Comparison of ENCODE assay signal across 2 cellular contexts in genomic region chrX:41863343-41864203, GRCh38.
TF ChIP-seq lines count a peak whose summit lies in the region.

No MANE protein-coding gene starts in this region.

TF ChIP-seq in SK-N-SH, 30 proteins besides CTCF, POLR2A, EP300 and RAD21:
- TF ChIP-seq RFX5 (IDR thresholded peaks at IDR 0.05; ENCODE audit: low read length) (no peak), POLR2AphosphoS5 (IDR thresholded peaks at IDR 0.05; ENCODE audit: low read depth, low read length) (no peak), USF1 (IDR thresholded peaks at IDR 0.05; ENCODE audit: borderline replicate concordance, low read depth) (no peak), USF2 (IDR thresholded peaks at IDR 0.05; ENCODE audit: borderline replicate concordance, low read depth, low read length) (no peak), YY1 (IDR thresholded peaks at IDR 0.05; ENCODE audit: low read depth) (no peak), ELF1 (IDR thresholded peaks at IDR 0.05) (no peak), MAX (IDR thresholded peaks at IDR 0.05; ENCODE audit: low read depth) (no peak), SMC3 (IDR thresholded peaks at IDR 0.05; ENCODE audit: low read depth, low read length) (no peak), NRF1 (IDR thresholded peaks at IDR 0.05; ENCODE audit: low read depth, low read length) (no peak), SIN3A (IDR thresholded peaks at IDR 0.05; ENCODE audit: borderline replicate concordance, low read depth, low read length) (no peak)
- TF ChIP-seq, protein P1, sequence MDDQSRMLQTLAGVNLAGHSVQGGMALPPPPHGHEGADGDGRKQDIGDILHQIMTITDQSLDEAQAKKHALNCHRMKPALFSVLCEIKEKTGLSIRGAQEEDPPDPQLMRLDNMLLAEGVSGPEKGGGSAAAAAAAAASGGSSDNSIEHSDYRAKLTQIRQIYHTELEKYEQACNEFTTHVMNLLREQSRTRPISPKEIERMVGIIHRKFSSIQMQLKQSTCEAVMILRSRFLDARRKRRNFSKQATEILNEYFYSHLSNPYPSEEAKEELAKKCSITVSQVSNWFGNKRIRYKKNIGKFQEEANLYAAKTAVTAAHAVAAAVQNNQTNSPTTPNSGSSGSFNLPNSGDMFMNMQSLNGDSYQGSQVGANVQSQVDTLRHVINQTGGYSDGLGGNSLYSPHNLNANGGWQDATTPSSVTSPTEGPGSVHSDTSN (IDR thresholded peaks at IDR 0.05): no peak

TF ChIP-seq in SK-N-SH treated with all-trans-retinoic acid at 6 μM for 48 hours, 23 proteins besides CTCF, POLR2A, EP300 and RAD21:
- TF ChIP-seq, protein P2, sequence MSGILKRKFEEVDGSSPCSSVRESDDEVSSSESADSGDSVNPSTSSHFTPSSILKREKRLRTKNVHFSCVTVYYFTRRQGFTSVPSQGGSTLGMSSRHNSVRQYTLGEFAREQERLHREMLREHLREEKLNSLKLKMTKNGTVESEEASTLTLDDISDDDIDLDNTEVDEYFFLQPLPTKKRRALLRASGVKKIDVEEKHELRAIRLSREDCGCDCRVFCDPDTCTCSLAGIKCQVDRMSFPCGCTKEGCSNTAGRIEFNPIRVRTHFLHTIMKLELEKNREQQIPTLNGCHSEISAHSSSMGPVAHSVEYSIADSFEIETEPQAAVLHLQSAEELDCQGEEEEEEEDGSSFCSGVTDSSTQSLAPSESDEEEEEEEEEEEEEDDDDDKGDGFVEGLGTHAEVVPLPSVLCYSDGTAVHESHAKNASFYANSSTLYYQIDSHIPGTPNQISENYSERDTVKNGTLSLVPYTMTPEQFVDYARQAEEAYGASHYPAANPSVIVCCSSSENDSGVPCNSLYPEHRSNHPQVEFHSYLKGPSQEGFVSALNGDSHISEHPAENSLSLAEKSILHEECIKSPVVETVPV (CRISPR knock-in tag; IDR thresholded peaks at IDR 0.05): no peak
- TF ChIP-seq OSR1 (CRISPR knock-in tag; IDR thresholded peaks at IDR 0.05) (no peak), SNAI2 (CRISPR knock-in tag; IDR thresholded peaks at IDR 0.05) (no peak), GLIS3 (CRISPR knock-in tag; IDR thresholded peaks at IDR 0.05) (no peak), RARB (CRISPR knock-in tag; IDR thresholded peaks at IDR 0.05) (no peak), ZFP3 (CRISPR knock-in tag; IDR thresholded peaks at IDR 0.05) (no peak), ZNF8 (CRISPR knock-in tag; IDR thresholded peaks at IDR 0.05) (no peak), ZNF70 (CRISPR knock-in tag; IDR thresholded peaks at IDR 0.05) (no peak), TCF4 (CRISPR knock-in tag; IDR thresholded peaks at IDR 0.05; ENCODE audit: borderline replicate concordance) (no peak), PATZ1 (CRISPR knock-in tag; IDR thresholded peaks at IDR 0.05; ENCODE audit: borderline replicate concordance) (no peak), ESRRG (CRISPR knock-in tag; IDR thresholded peaks at IDR 0.05) (no peak)
- TF ChIP-seq, protein P3, sequence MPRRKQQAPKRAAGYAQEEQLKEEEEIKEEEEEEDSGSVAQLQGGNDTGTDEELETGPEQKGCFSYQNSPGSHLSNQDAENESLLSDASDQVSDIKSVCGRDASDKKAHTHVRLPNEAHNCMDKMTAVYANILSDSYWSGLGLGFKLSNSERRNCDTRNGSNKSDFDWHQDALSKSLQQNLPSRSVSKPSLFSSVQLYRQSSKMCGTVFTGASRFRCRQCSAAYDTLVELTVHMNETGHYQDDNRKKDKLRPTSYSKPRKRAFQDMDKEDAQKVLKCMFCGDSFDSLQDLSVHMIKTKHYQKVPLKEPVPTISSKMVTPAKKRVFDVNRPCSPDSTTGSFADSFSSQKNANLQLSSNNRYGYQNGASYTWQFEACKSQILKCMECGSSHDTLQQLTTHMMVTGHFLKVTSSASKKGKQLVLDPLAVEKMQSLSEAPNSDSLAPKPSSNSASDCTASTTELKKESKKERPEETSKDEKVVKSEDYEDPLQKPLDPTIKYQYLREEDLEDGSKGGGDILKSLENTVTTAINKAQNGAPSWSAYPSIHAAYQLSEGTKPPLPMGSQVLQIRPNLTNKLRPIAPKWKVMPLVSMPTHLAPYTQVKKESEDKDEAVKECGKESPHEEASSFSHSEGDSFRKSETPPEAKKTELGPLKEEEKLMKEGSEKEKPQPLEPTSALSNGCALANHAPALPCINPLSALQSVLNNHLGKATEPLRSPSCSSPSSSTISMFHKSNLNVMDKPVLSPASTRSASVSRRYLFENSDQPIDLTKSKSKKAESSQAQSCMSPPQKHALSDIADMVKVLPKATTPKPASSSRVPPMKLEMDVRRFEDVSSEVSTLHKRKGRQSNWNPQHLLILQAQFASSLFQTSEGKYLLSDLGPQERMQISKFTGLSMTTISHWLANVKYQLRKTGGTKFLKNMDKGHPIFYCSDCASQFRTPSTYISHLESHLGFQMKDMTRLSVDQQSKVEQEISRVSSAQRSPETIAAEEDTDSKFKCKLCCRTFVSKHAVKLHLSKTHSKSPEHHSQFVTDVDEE (CRISPR knock-in tag; IDR thresholded peaks at IDR 0.05): no peak
